Comparison of ENCODE assay signal across 2 cellular contexts in the genomic region with DNA sequence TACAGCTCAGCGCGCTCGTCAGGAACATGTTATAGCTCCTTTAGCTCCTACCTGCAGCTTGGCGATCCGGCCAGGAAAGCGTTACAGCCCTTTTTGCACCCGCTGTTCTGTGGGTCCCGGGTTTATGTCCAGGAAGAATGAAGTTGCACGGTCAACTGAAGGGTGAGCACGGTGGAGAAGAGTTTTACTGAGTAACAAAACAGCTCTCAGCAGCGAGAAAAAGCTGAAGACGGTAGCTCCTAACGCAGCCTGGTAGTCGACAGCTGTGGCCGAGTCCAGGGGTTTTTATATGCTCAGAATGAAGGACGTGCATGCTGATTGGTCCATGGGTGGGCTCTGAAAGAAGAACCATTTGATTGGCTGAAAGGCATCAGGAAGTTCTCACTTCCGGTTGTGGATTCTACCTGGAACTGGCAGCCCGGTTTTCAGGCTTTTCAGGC.
TF ChIP-seq lines count a peak whose summit lies in the region.

No MANE protein-coding gene starts in this region.

TF ChIP-seq in K562, 482 proteins besides CTCF, POLR2A, EP300 and RAD21 (continued from another document and continues in another):
- TF ChIP-seq LCOR (CRISPR knock-in tag; IDR thresholded peaks at IDR 0.05) (no peak), NR3C1 (CRISPR knock-in tag; IDR thresholded peaks at IDR 0.05) (no peak), HEY1 (CRISPR knock-in tag; IDR thresholded peaks at IDR 0.05; ENCODE audit: borderline replicate concordance) (no peak), ELF4 (CRISPR knock-in tag; IDR thresholded peaks at IDR 0.05) (0 out of 2 replicates have a peak, but pooled peaks have one; percentile 36), ZNF431 (CRISPR knock-in tag; IDR thresholded peaks at IDR 0.05) (no peak), PHF20 (IDR thresholded peaks at IDR 0.05; ENCODE audit: partially characterized antibody) (peak; percentile 76), ELF1 (tag; IDR thresholded peaks at IDR 0.05) (peak; percentile 88), ZNF134 (CRISPR knock-in tag; conservative IDR thresholded peaks at IDR 0.05) (no peak), FOS (IDR thresholded peaks at IDR 0.05; ENCODE audit: extremely low read depth, insufficient read length) (peak; percentile 80), CC2D1A (IDR thresholded peaks at IDR 0.05) (peak; percentile 90), RFX1 (IDR thresholded peaks at IDR 0.05) (no peak), GTF2A2 (tag; IDR thresholded peaks at IDR 0.05) (peak; percentile 83)
- TF ChIP-seq, protein P1, sequence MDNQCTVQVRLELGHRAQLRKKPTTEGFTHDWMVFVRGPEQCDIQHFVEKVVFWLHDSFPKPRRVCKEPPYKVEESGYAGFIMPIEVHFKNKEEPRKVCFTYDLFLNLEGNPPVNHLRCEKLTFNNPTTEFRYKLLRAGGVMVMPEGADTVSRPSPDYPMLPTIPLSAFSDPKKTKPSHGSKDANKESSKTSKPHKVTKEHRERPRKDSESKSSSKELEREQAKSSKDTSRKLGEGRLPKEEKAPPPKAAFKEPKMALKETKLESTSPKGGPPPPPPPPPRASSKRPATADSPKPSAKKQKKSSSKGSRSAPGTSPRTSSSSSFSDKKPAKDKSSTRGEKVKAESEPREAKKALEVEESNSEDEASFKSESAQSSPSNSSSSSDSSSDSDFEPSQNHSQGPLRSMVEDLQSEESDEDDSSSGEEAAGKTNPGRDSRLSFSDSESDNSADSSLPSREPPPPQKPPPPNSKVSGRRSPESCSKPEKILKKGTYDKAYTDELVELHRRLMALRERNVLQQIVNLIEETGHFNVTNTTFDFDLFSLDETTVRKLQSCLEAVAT (IDR thresholded peaks at IDR 0.05): peak in 1 of 2 experiments; percentile 22; a peak in 1 of 4 replicates
- TF ChIP-seq, protein P2, sequence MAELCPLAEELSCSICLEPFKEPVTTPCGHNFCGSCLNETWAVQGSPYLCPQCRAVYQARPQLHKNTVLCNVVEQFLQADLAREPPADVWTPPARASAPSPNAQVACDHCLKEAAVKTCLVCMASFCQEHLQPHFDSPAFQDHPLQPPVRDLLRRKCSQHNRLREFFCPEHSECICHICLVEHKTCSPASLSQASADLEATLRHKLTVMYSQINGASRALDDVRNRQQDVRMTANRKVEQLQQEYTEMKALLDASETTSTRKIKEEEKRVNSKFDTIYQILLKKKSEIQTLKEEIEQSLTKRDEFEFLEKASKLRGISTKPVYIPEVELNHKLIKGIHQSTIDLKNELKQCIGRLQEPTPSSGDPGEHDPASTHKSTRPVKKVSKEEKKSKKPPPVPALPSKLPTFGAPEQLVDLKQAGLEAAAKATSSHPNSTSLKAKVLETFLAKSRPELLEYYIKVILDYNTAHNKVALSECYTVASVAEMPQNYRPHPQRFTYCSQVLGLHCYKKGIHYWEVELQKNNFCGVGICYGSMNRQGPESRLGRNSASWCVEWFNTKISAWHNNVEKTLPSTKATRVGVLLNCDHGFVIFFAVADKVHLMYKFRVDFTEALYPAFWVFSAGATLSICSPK (IDR thresholded peaks at IDR 0.05; ENCODE audit: borderline replicate concordance): no peak
- TF ChIP-seq, protein P3, sequence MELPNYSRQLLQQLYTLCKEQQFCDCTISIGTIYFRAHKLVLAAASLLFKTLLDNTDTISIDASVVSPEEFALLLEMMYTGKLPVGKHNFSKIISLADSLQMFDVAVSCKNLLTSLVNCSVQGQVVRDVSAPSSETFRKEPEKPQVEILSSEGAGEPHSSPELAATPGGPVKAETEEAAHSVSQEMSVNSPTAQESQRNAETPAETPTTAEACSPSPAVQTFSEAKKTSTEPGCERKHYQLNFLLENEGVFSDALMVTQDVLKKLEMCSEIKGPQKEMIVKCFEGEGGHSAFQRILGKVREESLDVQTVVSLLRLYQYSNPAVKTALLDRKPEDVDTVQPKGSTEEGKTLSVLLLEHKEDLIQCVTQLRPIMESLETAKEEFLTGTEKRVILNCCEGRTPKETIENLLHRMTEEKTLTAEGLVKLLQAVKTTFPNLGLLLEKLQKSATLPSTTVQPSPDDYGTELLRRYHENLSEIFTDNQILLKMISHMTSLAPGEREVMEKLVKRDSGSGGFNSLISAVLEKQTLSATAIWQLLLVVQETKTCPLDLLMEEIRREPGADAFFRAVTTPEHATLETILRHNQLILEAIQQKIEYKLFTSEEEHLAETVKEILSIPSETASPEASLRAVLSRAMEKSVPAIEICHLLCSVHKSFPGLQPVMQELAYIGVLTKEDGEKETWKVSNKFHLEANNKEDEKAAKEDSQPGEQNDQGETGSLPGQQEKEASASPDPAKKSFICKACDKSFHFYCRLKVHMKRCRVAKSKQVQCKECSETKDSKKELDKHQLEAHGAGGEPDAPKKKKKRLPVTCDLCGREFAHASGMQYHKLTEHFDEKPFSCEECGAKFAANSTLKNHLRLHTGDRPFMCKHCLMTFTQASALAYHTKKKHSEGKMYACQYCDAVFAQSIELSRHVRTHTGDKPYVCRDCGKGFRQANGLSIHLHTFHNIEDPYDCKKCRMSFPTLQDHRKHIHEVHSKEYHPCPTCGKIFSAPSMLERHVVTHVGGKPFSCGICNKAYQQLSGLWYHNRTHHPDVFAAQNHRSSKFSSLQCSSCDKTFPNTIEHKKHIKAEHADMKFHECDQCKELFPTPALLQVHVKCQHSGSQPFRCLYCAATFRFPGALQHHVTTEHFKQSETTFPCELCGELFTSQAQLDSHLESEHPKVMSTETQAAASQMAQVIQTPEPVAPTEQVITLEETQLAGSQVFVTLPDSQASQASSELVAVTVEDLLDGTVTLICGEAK (IDR thresholded peaks at IDR 0.05): peak; percentile 68
- TF ChIP-seq, protein P3 (CRISPR knock-in tag; IDR thresholded peaks at IDR 0.05): no peak

TF ChIP-seq in HepG2, 621 proteins besides CTCF, POLR2A, EP300 and RAD21 (continues in another document):
- TF ChIP-seq, protein P4, sequence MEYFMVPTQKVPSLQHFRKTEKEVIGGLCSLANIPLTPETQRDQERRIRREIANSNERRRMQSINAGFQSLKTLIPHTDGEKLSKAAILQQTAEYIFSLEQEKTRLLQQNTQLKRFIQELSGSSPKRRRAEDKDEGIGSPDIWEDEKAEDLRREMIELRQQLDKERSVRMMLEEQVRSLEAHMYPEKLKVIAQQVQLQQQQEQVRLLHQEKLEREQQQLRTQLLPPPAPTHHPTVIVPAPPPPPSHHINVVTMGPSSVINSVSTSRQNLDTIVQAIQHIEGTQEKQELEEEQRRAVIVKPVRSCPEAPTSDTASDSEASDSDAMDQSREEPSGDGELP (IDR thresholded peaks at IDR 0.05; ENCODE audit: borderline replicate concordance, low read depth): peak; percentile 29; the same call in 1 of the 2 replicates
- peak; percentile 35; the same call in 1 of the 2 replicates for TF ChIP-seq PHF20 (CRISPR knock-in tag; IDR thresholded peaks at IDR 0.05)
- no peak for TF ChIP-seq TOE1 (CRISPR knock-in tag; IDR thresholded peaks at IDR 0.05)
- TF ChIP-seq, protein P5, sequence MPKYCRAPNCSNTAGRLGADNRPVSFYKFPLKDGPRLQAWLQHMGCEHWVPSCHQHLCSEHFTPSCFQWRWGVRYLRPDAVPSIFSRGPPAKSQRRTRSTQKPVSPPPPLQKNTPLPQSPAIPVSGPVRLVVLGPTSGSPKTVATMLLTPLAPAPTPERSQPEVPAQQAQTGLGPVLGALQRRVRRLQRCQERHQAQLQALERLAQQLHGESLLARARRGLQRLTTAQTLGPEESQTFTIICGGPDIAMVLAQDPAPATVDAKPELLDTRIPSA (CRISPR knock-in tag; IDR thresholded peaks at IDR 0.05; ENCODE audit: borderline replicate concordance): no peak
- TF ChIP-seq ZNF703 (CRISPR knock-in tag; IDR thresholded peaks at IDR 0.05; ENCODE audit: borderline replicate concordance): no peak
- TF ChIP-seq CREB1 (IDR thresholded peaks at IDR 0.05): no peak
- TF ChIP-seq CREB1 (CRISPR knock-in tag; IDR thresholded peaks at IDR 0.05): no peak
- peak; percentile 62; the same call in 1 of the 2 replicates for TF ChIP-seq POLR2G (IDR thresholded peaks at IDR 0.05; ENCODE audit: low read depth, low read length)
- TF ChIP-seq, protein P6, sequence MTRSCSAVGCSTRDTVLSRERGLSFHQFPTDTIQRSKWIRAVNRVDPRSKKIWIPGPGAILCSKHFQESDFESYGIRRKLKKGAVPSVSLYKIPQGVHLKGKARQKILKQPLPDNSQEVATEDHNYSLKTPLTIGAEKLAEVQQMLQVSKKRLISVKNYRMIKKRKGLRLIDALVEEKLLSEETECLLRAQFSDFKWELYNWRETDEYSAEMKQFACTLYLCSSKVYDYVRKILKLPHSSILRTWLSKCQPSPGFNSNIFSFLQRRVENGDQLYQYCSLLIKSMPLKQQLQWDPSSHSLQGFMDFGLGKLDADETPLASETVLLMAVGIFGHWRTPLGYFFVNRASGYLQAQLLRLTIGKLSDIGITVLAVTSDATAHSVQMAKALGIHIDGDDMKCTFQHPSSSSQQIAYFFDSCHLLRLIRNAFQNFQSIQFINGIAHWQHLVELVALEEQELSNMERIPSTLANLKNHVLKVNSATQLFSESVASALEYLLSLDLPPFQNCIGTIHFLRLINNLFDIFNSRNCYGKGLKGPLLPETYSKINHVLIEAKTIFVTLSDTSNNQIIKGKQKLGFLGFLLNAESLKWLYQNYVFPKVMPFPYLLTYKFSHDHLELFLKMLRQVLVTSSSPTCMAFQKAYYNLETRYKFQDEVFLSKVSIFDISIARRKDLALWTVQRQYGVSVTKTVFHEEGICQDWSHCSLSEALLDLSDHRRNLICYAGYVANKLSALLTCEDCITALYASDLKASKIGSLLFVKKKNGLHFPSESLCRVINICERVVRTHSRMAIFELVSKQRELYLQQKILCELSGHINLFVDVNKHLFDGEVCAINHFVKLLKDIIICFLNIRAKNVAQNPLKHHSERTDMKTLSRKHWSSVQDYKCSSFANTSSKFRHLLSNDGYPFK (CRISPR knock-in tag; IDR thresholded peaks at IDR 0.05; ENCODE audit: borderline replicate concordance): no peak
- TF ChIP-seq SP5 (CRISPR knock-in tag; IDR thresholded peaks at IDR 0.05; ENCODE audit: borderline replicate concordance, low read depth): no peak
- TF ChIP-seq SP1 (IDR thresholded peaks at IDR 0.05): no peak
- no peak for TF ChIP-seq SP1 (CRISPR knock-in tag; IDR thresholded peaks at IDR 0.05)
- TF ChIP-seq, protein P7, sequence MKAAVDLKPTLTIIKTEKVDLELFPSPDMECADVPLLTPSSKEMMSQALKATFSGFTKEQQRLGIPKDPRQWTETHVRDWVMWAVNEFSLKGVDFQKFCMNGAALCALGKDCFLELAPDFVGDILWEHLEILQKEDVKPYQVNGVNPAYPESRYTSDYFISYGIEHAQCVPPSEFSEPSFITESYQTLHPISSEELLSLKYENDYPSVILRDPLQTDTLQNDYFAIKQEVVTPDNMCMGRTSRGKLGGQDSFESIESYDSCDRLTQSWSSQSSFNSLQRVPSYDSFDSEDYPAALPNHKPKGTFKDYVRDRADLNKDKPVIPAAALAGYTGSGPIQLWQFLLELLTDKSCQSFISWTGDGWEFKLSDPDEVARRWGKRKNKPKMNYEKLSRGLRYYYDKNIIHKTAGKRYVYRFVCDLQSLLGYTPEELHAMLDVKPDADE (CRISPR knock-in tag; IDR thresholded peaks at IDR 0.05): no peak
- no peak for TF ChIP-seq ZNF839 (CRISPR knock-in tag; IDR thresholded peaks at IDR 0.05; ENCODE audit: borderline replicate concordance)
- TF ChIP-seq HNF4G (IDR thresholded peaks at IDR 0.05; ENCODE audit: borderline replicate concordance, low read depth, low read length): no peak
- no peak for TF ChIP-seq HNF4G (CRISPR knock-in tag; IDR thresholded peaks at IDR 0.05; ENCODE audit: borderline replicate concordance, low read depth)
- TF ChIP-seq, protein P8, sequence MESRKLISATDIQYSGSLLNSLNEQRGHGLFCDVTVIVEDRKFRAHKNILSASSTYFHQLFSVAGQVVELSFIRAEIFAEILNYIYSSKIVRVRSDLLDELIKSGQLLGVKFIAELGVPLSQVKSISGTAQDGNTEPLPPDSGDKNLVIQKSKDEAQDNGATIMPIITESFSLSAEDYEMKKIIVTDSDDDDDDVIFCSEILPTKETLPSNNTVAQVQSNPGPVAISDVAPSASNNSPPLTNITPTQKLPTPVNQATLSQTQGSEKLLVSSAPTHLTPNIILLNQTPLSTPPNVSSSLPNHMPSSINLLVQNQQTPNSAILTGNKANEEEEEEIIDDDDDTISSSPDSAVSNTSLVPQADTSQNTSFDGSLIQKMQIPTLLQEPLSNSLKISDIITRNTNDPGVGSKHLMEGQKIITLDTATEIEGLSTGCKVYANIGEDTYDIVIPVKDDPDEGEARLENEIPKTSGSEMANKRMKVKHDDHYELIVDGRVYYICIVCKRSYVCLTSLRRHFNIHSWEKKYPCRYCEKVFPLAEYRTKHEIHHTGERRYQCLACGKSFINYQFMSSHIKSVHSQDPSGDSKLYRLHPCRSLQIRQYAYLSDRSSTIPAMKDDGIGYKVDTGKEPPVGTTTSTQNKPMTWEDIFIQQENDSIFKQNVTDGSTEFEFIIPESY (CRISPR knock-in tag; IDR thresholded peaks at IDR 0.05): no peak
- TF ChIP-seq ASH2L (IDR thresholded peaks at IDR 0.05; ENCODE audit: insufficient read length, low read depth, low read length): no peak
- peak; percentile 72 for TF ChIP-seq ELF1 (CRISPR knock-in tag; IDR thresholded peaks at IDR 0.05)
- TF ChIP-seq ZIK1 (CRISPR knock-in tag; IDR thresholded peaks at IDR 0.05; ENCODE audit: borderline replicate concordance, low read depth): no peak
- TF ChIP-seq HNRNPL (IDR thresholded peaks at IDR 0.05; ENCODE audit: low read depth, low read length): no peak
- no peak for TF ChIP-seq ZNF878 (CRISPR knock-in tag; IDR thresholded peaks at IDR 0.05)
- TF ChIP-seq THYN1 (CRISPR knock-in tag; IDR thresholded peaks at IDR 0.05; ENCODE audit: borderline replicate concordance, low read depth): no peak
- TF ChIP-seq GABPA (IDR thresholded peaks at IDR 0.05; ENCODE audit: low read depth, low read length): no peak
- peak; percentile 18; the same call in 1 of the 2 replicates for TF ChIP-seq GABPA (CRISPR knock-in tag; IDR thresholded peaks at IDR 0.05; ENCODE audit: low read depth)
- no peak for TF ChIP-seq POLR2AphosphoS2 (IDR thresholded peaks at IDR 0.05; ENCODE audit: low read depth, low read length)
- no peak for TF ChIP-seq SOX5 (CRISPR knock-in tag; IDR thresholded peaks at IDR 0.05; ENCODE audit: borderline replicate concordance)
- no peak for TF ChIP-seq MZF1 (CRISPR knock-in tag; IDR thresholded peaks at IDR 0.05; ENCODE audit: borderline replicate concordance)
